Comparison of ENCODE assay signal across 17 cellular contexts in the genomic region with DNA sequence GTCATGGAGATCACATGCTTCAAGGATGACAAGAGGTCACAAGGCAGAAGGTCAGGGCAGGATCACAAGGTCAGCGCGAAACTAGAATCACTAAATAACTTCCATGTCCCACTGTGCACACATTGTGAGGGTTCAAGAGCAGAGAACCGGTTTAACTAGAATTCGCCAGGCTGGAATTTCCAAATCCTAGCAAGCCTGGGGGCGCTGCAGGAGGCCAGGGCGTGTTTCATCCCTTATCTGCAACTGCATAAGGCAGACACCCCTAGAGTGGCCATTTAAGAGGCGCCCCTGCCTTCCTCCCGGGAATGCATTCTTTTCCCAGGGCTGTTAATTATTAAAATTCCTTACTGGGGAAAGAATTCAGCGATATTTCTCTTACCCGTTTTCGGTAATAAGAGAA. TPM values are rescaled to one million over a fixed set of nuclear protein-coding genes. Genes with fewer than 3 reads are reported as not detected.
A peak's percentile ranks its signal among the peaks of the same experiment; 100 is the strongest.
DNase-seq lines count a peak whose midpoint lies in the region; ATAC-seq and TF ChIP-seq lines count a peak whose summit lies in the region.
"Had no signal": no experiment of that assay in that cellular context is flagged by ENCODE, and none has a peak within 500 bp of the region (broad histone marks: within the 10 kb centered on the region; RNA-seq: fewer than 3 reads in every experiment).

No MANE protein-coding gene starts in this region.

- H3K36me3 ChIP-seq in GM23338 (ENCODE audit: insufficient read depth) (peaks cover 44% of the 10 kb centered on the region), mesendoderm (ENCODE audit: control insufficient read depth, insufficient read depth, low read length) (peaks cover 14% of the 10 kb centered on the region)

- H3K79me1 ChIP-seq in mesendoderm (ENCODE audit: low read length) = no peaks in the 10 kb centered on the region

- no peak for TF ChIP-seq CTCF in natural killer cell (IDR thresholded peaks at IDR 0.05)
- no peak for TF ChIP-seq CTCF in GM23338 (conservative IDR thresholded peaks at IDR 0.05; ENCODE audit: low read depth in 2 of 2)
- no peak for TF ChIP-seq CTCF in endothelial cell (IDR thresholded peaks at IDR 0.05; ENCODE audit: unreplicated experiment)
- no peak for TF ChIP-seq CTCF in progenitor cell of endocrine pancreas (IDR thresholded peaks at IDR 0.05; ENCODE audit: unreplicated experiment)

- H4K5ac ChIP-seq in mesendoderm (ENCODE audit: low read length) = no peak overlapping the region

- H3K9me2 ChIP-seq in GM23338 (ENCODE audit: insufficient read depth) = no peaks in the 10 kb centered on the region

- H3K4me1 ChIP-seq in GM23338 (ENCODE audit: insufficient read depth) (no peaks in the 10 kb centered on the region), mesendoderm (ENCODE audit: control insufficient read depth, low read depth, low read length) (no peaks in the 10 kb centered on the region)

- no peak overlapping the region for H2AK5ac ChIP-seq in mesendoderm (ENCODE audit: low read length)

- no peak overlapping the region for H3K27ac ChIP-seq in GM23338 (ENCODE audit: low read depth)
- no peak overlapping the region for H3K27ac ChIP-seq in mesendoderm (ENCODE audit: low read depth, low read length)
- H3K27ac ChIP-seq: HL-60 had no signal

- no peaks in the 10 kb centered on the region for H3K27me3 Mint-ChIP-seq in natural killer cell (ENCODE audit: low read depth in 2 of 2)
- H3K27me3 Mint-ChIP-seq in natural killer cell treated with Interleukin-12 subunit alpha and Interleukin-12 subunit beta and Interleukin-15 and Interleukin-18, amount 100 ng/mL, for 72 hours = no peaks in the 10 kb centered on the region
- peaks cover 13% of the 10 kb centered on the region for H3K27me3 Mint-ChIP-seq in GM23338 (ENCODE audit: insufficient read depth, low read depth, poor library complexity)
- peaks cover 3% of the 10 kb centered on the region for H3K27me3 Mint-ChIP-seq in endothelial cell (ENCODE audit: unreplicated experiment)
- no peaks in the 10 kb centered on the region for H3K27me3 Mint-ChIP-seq in progenitor cell of endocrine pancreas
- H3K27me3 Mint-ChIP-seq: B cell; CD4-positive, alpha-beta T cell had no signal

- no peak overlapping the region for H3K4me2 ChIP-seq in GM23338
- no peak overlapping the region for H3K4me2 ChIP-seq in mesendoderm (ENCODE audit: low read length)

- no peak overlapping the region for H2BK15ac ChIP-seq in mesendoderm (replicated peaks; ENCODE audit: low read depth)

- H3K4me1 Mint-ChIP-seq in natural killer cell = peaks cover 27% of the 10 kb centered on the region in 2 donors
- peaks cover 18 to 27% of the 10 kb centered on the region in 2 donors for H3K4me1 Mint-ChIP-seq in natural killer cell treated with Interleukin-12 subunit alpha and Interleukin-12 subunit beta and Interleukin-15 and Interleukin-18, amount 100 ng/mL, for 72 hours (ENCODE audit: low read depth in 2 of 2)
- H3K4me1 Mint-ChIP-seq in GM23338 = peaks cover 3% of the 10 kb centered on the region; the same call in 2 of the 3 replicates
- H3K4me1 Mint-ChIP-seq in endothelial cell (ENCODE audit: unreplicated experiment) = no peaks in the 10 kb centered on the region
- peaks cover 2% of the 10 kb centered on the region for H3K4me1 Mint-ChIP-seq in progenitor cell of endocrine pancreas (ENCODE audit: low read depth)
- H3K4me1 Mint-ChIP-seq: B cell had no signal

- no peaks in the 10 kb centered on the region; the same call in 1 of the 2 replicates for H4K20me1 ChIP-seq in GM23338 (replicated peaks; ENCODE audit: insufficient read depth)

- H3K27me3 ChIP-seq in GM23338 (ENCODE audit: insufficient read depth) (no peaks in the 10 kb centered on the region), mesendoderm (ENCODE audit: insufficient read depth, low read length, poor library complexity) (no peaks in the 10 kb centered on the region)

- H2AFZ ChIP-seq in GM23338 = no peak overlapping the region

- H3K56ac ChIP-seq in mesendoderm (ENCODE audit: low read length) = no peak overlapping the region

- H3K9ac ChIP-seq in mesendoderm (ENCODE audit: low read length) = no peak overlapping the region

- H3F3A ChIP-seq in GM23338 (replicated peaks; ENCODE audit: low read depth) = no peaks in the 10 kb centered on the region

- H4K8ac ChIP-seq in mesendoderm (ENCODE audit: low read depth, low read length) = no peak overlapping the region

- no peak overlapping the region for H2BK120ac ChIP-seq in mesendoderm (ENCODE audit: low read depth, low read length)

- no CpG with 5 or more reads among the region's 11 CpGs for WGBS in mesendoderm (ENCODE audit: extremely low coverage, insufficient coverage, low lambda C conversion rate)

- H3K4me3 Mint-ChIP-seq in natural killer cell = no peak overlapping the region
- H3K4me3 Mint-ChIP-seq in natural killer cell treated with Interleukin-12 subunit alpha and Interleukin-12 subunit beta and Interleukin-15 and Interleukin-18, amount 100 ng/mL, for 72 hours = no peak overlapping the region
- no peak overlapping the region for H3K4me3 Mint-ChIP-seq in GM23338
- no peak overlapping the region for H3K4me3 Mint-ChIP-seq in endothelial cell (ENCODE audit: unreplicated experiment)
- H3K4me3 Mint-ChIP-seq in progenitor cell of endocrine pancreas (ENCODE audit: low read depth) = no peak overlapping the region
- H3K4me3 Mint-ChIP-seq: B cell; CD4-positive, alpha-beta T cell had no signal

- H3K79me2 ChIP-seq in GM23338 (replicated peaks; ENCODE audit: insufficient read depth) (no peaks in the 10 kb centered on the region), mesendoderm (ENCODE audit: control insufficient read depth, insufficient read depth, low read length) (no peaks in the 10 kb centered on the region)

- H3K27ac Mint-ChIP-seq in natural killer cell = peak overlapping the region; percentile 38 to 62
- peak overlapping the region in 1 of 2 donors; percentile 74 for H3K27ac Mint-ChIP-seq in natural killer cell treated with Interleukin-12 subunit alpha and Interleukin-12 subunit beta and Interleukin-15 and Interleukin-18, amount 100 ng/mL, for 72 hours
- H3K27ac Mint-ChIP-seq in GM23338 = 0 out of 2 replicates have a peak overlapping the region, but pooled peaks have one; percentile 46
- H3K27ac Mint-ChIP-seq in endothelial cell (ENCODE audit: unreplicated experiment) = peak overlapping the region; percentile 57
- peak overlapping the region; percentile 34 for H3K27ac Mint-ChIP-seq in progenitor cell of endocrine pancreas
- H3K27ac Mint-ChIP-seq: B cell; CD4-positive, alpha-beta T cell had no signal

- no peak overlapping the region for H3K18ac ChIP-seq in mesendoderm (ENCODE audit: low read length)

- H3K9me3 Mint-ChIP-seq in natural killer cell (no peaks in the 10 kb centered on the region), GM23338 (peaks cover 11% of the 10 kb centered on the region), endothelial cell (ENCODE audit: unreplicated experiment) (no peaks in the 10 kb centered on the region), progenitor cell of endocrine pancreas (ENCODE audit: low read depth) (peaks cover 3% of the 10 kb centered on the region)
- no peaks in the 10 kb centered on the region for H3K9me3 Mint-ChIP-seq in natural killer cell treated with Interleukin-12 subunit alpha and Interleukin-12 subunit beta and Interleukin-15 and Interleukin-18, amount 100 ng/mL, for 72 hours
- H3K9me3 Mint-ChIP-seq: CD4-positive, alpha-beta T cell had no signal

- H3K4ac ChIP-seq in mesendoderm (ENCODE audit: low read depth, low read length) = no peak overlapping the region

- no peak for ATAC-seq in natural killer cell
- no peak for ATAC-seq in natural killer cell treated with Interleukin-12 subunit alpha and Interleukin-12 subunit beta and Interleukin-15 and Interleukin-18, amount 100 ng/mL, for 72 hours
- no peak for ATAC-seq in GM23338
- ATAC-seq: HCT116 had no signal

- H2BK5ac ChIP-seq in mesendoderm (ENCODE audit: low read length) = no peak overlapping the region

- intact Hi-C loops in natural killer cell (cut with micrococcal nuclease) = no loop called here

- H3K23ac ChIP-seq in mesendoderm (ENCODE audit: low read length) = no peak overlapping the region

- DNase-seq in natural killer cell (no peak), GM23338 (ENCODE audit: low spot score) (peak; percentile 21), endothelial cell (ENCODE audit: low spot score) (no peak), progenitor cell of endocrine pancreas (ENCODE audit: low spot score, unreplicated experiment) (no peak), mesendoderm (no peak), DMS53 (lab: John Stamatoyannopoulos, UW) (no peak), hepatic stellate cell (ENCODE audit: low spot score) (no peak)
- no peak for DNase-seq in natural killer cell treated with Interleukin-12 subunit alpha and Interleukin-12 subunit beta and Interleukin-15 and Interleukin-18, amount 100 ng/mL, for 72 hours (ENCODE audit: low spot score)
- DNase-seq: C1 segment of cervical spinal cord; CD4-positive, alpha-beta T cell; DMS153; DND-41; GF-D8 had no signal

- H3K4me3 ChIP-seq in GM23338 (no peak overlapping the region), mesendoderm (ENCODE audit: low read length) (no peak overlapping the region)

- H3K36me3 Mint-ChIP-seq in natural killer cell = peaks cover 37% of the 10 kb centered on the region
- peaks cover 40% of the 10 kb centered on the region for H3K36me3 Mint-ChIP-seq in natural killer cell treated with Interleukin-12 subunit alpha and Interleukin-12 subunit beta and Interleukin-15 and Interleukin-18, amount 100 ng/mL, for 72 hours
- peaks cover 96% of the 10 kb centered on the region for H3K36me3 Mint-ChIP-seq in GM23338 (ENCODE audit: low read depth)
- H3K36me3 Mint-ChIP-seq in endothelial cell (ENCODE audit: low read depth, unreplicated experiment) = peaks cover 63% of the 10 kb centered on the region
- H3K36me3 Mint-ChIP-seq in progenitor cell of endocrine pancreas (ENCODE audit: insufficient read depth) = peaks cover 54% of the 10 kb centered on the region

TF ChIP-seq in GM23338, 12 proteins besides CTCF, POLR2A, EP300 and RAD21 (continues in another document):
- no peak for TF ChIP-seq CREB1 (CRISPR knock-in tag; IDR thresholded peaks at IDR 0.05; ENCODE audit: low read depth)

RNA-seq across cellular contexts. Expression of a gene that starts 40.2 kb away (rescaled TPM):
- total RNA-seq in natural killer cell = 1 to 10 TPM; 1.4 to 4.5 (median 3.0) TPM
- total RNA-seq in natural killer cell treated with Interleukin-12 subunit alpha and Interleukin-12 subunit beta and Interleukin-15 and Interleukin-18, amount 100 ng/mL, for 72 hours = 10 to 100 TPM in 1 of 2 donors, 1 to 10 TPM in 1; 5.8 to 11.0 TPM
- 0.10 TPM in 1 of 2 replicates, not detected in the other for total RNA-seq in GM23338 (2014; rRNA removed; shearing (Covaris generic))
- 0.59 and 0.65 TPM in 2 replicates for polyA plus RNA-seq in GM23338 (2016; fragmentation: Nextera tagmentation; extraction: Ambion mirVana)
- total RNA-seq in endothelial cell (ENCODE audit: unreplicated experiment) = 2.7 TPM
- 2.4 and 3.0 TPM in 2 replicates for total RNA-seq in progenitor cell of endocrine pancreas
- polyA plus RNA-seq in mesendoderm (2013, experiment 1 of 2) = 2.1 TPM
- polyA plus RNA-seq in mesendoderm (2013, experiment 2 of 2) = 2.3 TPM
- total RNA-seq: H4 had no signal
